Comparison of ENCODE assay signal across 1 cellular context in the genomic region with DNA sequence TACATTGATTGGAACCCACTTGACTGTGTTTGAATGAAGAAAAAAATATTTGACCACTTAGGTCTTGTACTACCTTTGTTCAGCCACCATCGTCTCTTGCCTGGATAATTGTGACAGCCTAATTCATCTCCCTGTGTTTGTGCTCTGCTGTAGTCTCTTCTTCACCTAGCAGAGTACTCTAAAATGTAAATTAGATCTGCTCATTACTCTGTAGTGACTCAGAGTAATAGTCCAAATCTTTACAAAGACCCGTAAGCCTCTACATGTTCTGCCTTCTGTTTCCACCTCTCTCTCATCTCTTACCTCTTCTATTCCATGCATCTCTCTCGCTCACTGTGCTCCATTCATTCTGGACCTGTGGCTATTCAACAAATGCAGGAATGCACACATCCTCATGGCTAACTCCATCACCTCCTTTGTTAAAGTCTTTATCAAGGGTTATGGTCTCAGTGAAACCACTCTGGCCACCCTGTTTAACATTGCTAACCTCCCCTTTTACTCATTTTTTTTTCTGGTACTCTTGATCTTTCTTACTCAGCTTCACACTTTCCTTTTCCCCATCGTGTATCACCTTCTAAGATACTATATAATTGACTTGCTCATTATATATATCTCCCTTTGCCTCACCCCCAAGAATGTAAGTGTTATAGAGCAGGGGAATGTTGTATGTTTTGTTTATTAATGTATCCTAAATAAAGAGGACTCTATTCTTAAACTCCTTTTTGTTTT.
A peak's percentile ranks its signal among the peaks of the same experiment; 100 is the strongest.
TF ChIP-seq lines count a peak whose summit lies in the region.

No MANE protein-coding gene starts in this region.

TF ChIP-seq in GM23338, 12 proteins besides CTCF, POLR2A, EP300 and RAD21:
- TF ChIP-seq, protein P1, sequence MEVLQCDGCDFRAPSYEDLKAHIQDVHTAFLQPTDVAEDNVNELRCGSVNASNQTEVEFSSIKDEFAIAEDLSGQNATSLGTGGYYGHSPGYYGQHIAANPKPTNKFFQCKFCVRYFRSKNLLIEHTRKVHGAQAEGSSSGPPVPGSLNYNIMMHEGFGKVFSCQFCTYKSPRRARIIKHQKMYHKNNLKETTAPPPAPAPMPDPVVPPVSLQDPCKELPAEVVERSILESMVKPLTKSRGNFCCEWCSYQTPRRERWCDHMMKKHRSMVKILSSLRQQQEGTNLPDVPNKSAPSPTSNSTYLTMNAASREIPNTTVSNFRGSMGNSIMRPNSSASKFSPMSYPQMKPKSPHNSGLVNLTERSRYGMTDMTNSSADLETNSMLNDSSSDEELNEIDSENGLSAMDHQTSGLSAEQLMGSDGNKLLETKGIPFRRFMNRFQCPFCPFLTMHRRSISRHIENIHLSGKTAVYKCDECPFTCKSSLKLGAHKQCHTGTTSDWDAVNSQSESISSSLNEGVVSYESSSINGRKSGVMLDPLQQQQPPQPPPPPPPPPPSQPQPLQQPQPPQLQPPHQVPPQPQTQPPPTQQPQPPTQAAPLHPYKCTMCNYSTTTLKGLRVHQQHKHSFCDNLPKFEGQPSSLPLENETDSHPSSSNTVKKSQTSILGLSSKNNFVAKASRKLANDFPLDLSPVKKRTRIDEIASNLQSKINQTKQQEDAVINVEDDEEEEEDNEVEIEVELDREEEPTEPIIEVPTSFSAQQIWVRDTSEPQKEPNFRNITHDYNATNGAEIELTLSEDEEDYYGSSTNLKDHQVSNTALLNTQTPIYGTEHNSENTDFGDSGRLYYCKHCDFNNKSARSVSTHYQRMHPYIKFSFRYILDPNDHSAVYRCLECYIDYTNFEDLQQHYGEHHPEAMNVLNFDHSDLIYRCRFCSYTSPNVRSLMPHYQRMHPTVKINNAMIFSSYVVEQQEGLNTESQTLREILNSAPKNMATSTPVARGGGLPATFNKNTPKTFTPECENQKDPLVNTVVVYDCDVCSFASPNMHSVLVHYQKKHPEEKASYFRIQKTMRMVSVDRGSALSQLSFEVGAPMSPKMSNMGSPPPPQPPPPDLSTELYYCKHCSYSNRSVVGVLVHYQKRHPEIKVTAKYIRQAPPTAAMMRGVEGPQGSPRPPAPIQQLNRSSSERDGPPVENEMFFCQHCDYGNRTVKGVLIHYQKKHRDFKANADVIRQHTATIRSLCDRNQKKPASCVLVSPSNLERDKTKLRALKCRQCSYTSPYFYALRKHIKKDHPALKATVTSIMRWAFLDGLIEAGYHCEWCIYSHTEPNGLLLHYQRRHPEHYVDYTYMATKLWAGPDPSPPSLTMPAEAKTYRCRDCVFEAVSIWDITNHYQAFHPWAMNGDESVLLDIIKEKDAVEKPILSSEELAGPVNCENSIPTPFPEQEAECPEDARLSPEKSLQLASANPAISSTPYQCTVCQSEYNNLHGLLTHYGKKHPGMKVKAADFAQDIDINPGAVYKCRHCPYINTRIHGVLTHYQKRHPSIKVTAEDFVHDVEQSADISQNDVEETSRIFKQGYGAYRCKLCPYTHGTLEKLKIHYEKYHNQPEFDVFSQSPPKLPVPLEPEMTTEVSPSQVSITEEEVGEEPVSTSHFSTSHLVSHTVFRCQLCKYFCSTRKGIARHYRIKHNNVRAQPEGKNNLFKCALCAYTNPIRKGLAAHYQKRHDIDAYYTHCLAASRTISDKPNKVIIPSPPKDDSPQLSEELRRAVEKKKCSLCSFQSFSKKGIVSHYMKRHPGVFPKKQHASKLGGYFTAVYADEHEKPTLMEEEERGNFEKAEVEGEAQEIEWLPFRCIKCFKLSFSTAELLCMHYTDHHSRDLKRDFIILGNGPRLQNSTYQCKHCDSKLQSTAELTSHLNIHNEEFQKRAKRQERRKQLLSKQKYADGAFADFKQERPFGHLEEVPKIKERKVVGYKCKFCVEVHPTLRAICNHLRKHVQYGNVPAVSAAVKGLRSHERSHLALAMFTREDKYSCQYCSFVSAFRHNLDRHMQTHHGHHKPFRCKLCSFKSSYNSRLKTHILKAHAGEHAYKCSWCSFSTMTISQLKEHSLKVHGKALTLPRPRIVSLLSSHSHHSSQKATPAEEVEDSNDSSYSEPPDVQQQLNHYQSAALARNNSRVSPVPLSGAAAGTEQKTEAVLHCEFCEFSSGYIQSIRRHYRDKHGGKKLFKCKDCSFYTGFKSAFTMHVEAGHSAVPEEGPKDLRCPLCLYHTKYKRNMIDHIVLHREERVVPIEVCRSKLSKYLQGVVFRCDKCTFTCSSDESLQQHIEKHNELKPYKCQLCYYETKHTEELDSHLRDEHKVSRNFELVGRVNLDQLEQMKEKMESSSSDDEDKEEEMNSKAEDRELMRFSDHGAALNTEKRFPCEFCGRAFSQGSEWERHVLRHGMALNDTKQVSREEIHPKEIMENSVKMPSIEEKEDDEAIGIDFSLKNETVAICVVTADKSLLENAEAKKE (CRISPR knock-in tag; IDR thresholded peaks at IDR 0.05): peak; percentile 83
- no peak for TF ChIP-seq JUNB (IDR thresholded peaks at IDR 0.05; ENCODE audit: unreplicated experiment)
- TF ChIP-seq ZNF331 (CRISPR knock-in tag; IDR thresholded peaks at IDR 0.05; ENCODE audit: low read depth): peak; percentile 74
TF ChIP-seq in GM23338: peak in this region for 2.
